14 cellular contexts compared by ENCODE assay signal in the genomic region with DNA sequence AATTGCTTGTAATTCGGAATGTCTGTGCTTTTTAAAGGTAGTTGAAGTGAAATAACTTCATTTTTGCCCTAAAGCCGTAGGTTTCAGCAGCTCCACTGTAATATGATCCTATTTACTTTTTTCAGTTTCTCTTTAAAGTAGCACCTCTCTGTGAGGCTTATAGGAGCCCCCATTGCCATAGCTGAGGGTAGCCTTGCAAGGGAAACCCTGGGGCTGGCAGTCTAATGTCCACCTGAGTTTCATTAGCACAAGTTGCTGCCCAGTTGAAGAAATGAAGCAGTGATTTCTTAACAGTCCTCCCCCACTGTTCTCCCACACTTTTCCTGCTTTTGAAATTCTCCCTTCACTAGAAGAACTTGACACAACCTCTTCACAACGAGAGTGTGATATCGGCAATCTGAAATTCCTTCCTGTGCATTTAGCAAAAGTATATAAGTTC. TPM values are rescaled to one million over a fixed set of nuclear protein-coding genes. Genes with fewer than 3 reads are reported as not detected.
A peak's percentile ranks its signal among the peaks of the same experiment; 100 is the strongest.
DNase-seq lines count a peak whose midpoint lies in the region; ATAC-seq and TF ChIP-seq lines count a peak whose summit lies in the region.
"Had no signal": no experiment of that assay in that cellular context is flagged by ENCODE, and none has a peak within 500 bp of the region (broad histone marks: within the 10 kb centered on the region; RNA-seq: fewer than 3 reads in every experiment).

No MANE protein-coding gene starts in this region.

- peaks cover 15% of the 10 kb centered on the region for H3K4me1 Mint-ChIP-seq in T-helper 17 cell

- peak overlapping the region; percentile 83 for H3K4me3 Mint-ChIP-seq in T-helper 17 cell
- H3K4me3 Mint-ChIP-seq: stimulated activated memory B cell treated with anti-CD40 and anti-IgM and Interleukin-4, amounts not matched to agents 10 μg/mL and 1 μg/mL and 100 μg/mL, for 72 hours had no signal

- H3K36me3 ChIP-seq in spleen: no peaks in the 10 kb centered on the region

- H3K27me3 Mint-ChIP-seq in T-helper 17 cell: peaks cover 40% of the 10 kb centered on the region

- ATAC-seq in GM19351 (IDR thresholded peaks at IDR 0.05; ENCODE audit: unreplicated experiment) (peak; percentile 42), T-helper 17 cell (no peak), GM21619 (IDR thresholded peaks at IDR 0.05; ENCODE audit: unreplicated experiment) (no peak)
- ATAC-seq: activated CD8-positive, alpha-beta memory T cell treated with anti-CD3 and anti-CD28 coated beads, Interleukin-2, amount 10 ng/mL, durations not matched to agents 7 days and 5 days; sciatic nerve; stimulated activated memory B cell treated with anti-CD40 and anti-IgM and Interleukin-4, amounts not matched to agents 10 μg/mL and 1 μg/mL and 100 μg/mL, for 72 hours had no signal

- peaks cover 0 to 53% (median 8%) of the 10 kb centered on the region in 7 donors for H3K27me3 ChIP-seq in spleen (replicated peaks in 1 of 7)

- intact Hi-C loops in spleen (cut with DNase I; ENCODE audit: low total_unique reads): no loop called here

- peak overlapping the region in 7 of 8 donors; percentile 5 to 81 (median 21) for H3K27ac ChIP-seq in spleen

- WGBS in spleen, 5 donors: 44 to 72% (median 56%) methylated on average over 4 of the region's 4 CpGs

- peaks cover 0 to 21% (median 12%) of the 10 kb centered on the region in 6 donors for H3K4me1 ChIP-seq in spleen

- H3K4me3 ChIP-seq in spleen: peak overlapping the region; percentile 8 to 66 (median 40)

- H3K9me3 ChIP-seq in T-helper 17 cell (ENCODE audit: control insufficient read depth, low read length, poor library complexity, severe bottlenecking) (no peaks in the 10 kb centered on the region), spleen (peaks cover 0 to 17% (median 15%) of the 10 kb centered on the region in 8 donors)

- no peak for DNase-seq in T-helper 17 cell
- peak; percentile 7 for DNase-seq in iPS-NIHi11 (ENCODE audit: low spot score)
- no peak for DNase-seq in spleen
- DNase-seq in T-helper 2 cell: no peak
- no peak for DNase-seq in midbrain (lab: John Stamatoyannopoulos, UW)
- no peak for DNase-seq in activated CD4-positive, CD25-positive, alpha-beta regulatory T cell (lab: John Stamatoyannopoulos, UW)
- DNase-seq: activated CD8-positive, alpha-beta memory T cell treated with anti-CD3 and anti-CD28 coated beads, Interleukin-2, amount 10 ng/mL, durations not matched to agents 7 days and 5 days; GF-D8; NCI-H187; SIG-M5 had no signal

- TF ChIP-seq CTCF in spleen (IDR thresholded peaks at IDR 0.05 in 8 of 11, conservative IDR thresholded peaks at IDR 0.05 in 3 of 11): no peak

- H3K36me3 Mint-ChIP-seq in T-helper 17 cell (ENCODE audit: low read depth): peaks cover 5% of the 10 kb centered on the region

- H3K27ac Mint-ChIP-seq in T-helper 17 cell: no peak overlapping the region
- H3K27ac Mint-ChIP-seq: activated CD8-positive, alpha-beta memory T cell treated with anti-CD3 and anti-CD28 coated beads, Interleukin-2, amount 10 ng/mL, durations not matched to agents 7 days and 5 days; stimulated activated memory B cell treated with anti-CD40 and anti-IgM and Interleukin-4, amounts not matched to agents 10 μg/mL and 1 μg/mL and 100 μg/mL, for 72 hours had no signal

- TF ChIP-seq POLR2A in spleen (IDR thresholded peaks at IDR 0.05): no peak

RNA-seq across cellular contexts. Expression of a gene that starts 1.5 kb away (rescaled TPM):
- under 1 TPM; 0.05 to 0.57 TPM for total RNA-seq in T-helper 17 cell
- 10 to 100 TPM; 16.8 to 28.8 (median 21.2) TPM for total RNA-seq in spleen
- polyA plus RNA-seq in spleen: 1 to 10 TPM; 1.2 to 4.2 (median 3.0) TPM

Comparison
In these comparisons a context has a peak if more than half of its experiments do, and no peak if none do; other contexts are left out.
1. RNA of a gene that starts 1.5 kb away (total RNA-seq): 16.8 to 28.8 TPM in spleen; 0.05 to 0.57 TPM in T-helper 17 cell; every median in the first group is over 10 times any median in the second.